22 cellular contexts compared by ENCODE assay signal in genomic region chr5:11801061-11801460, GRCh38.
"Had no signal": no experiment of that assay in that cellular context is flagged by ENCODE, and none has a peak within 500 bp of the region (broad histone marks: within the 10 kb centered on the region; RNA-seq: fewer than 3 reads in every experiment).

No MANE protein-coding gene starts in this region.

- H3K4me3 ChIP-seq: esophagus muscularis mucosa, left lung, lower lobe of right lung, neural progenitor cell, thoracic aorta had no signal

- DNase-seq: activated CD4-positive, alpha-beta T cell treated with anti-CD3 and anti-CD28 coated beads for 4 hours; activated CD4-positive, alpha-beta T cell treated with anti-CD3 and anti-CD28 coated beads, Interleukin-2, amount 50 U/mL, for 4 hours; activated CD4-positive, CD25-positive, alpha-beta regulatory T cell; activated naive CD4-positive, alpha-beta T cell; activated T-cell treated with anti-CD3 and anti-CD28 coated beads for 4 hours; activated T-cell treated with anti-CD3 and anti-CD28 coated beads, Interleukin-2, amount 50 U/mL, for 72 hours; caudate nucleus; cortex of kidney; left lung; lower lobe of right lung; mesenchymal stem cell; naive thymus-derived CD8-positive, alpha-beta T cell; occipital lobe; right cardiac atrium; stimulated activated CD4-positive, alpha-beta T cell treated with anti-CD3 and anti-CD28 coated beads, Interleukin-4, amount 100 ng/mL, for 24 hours; T-cell; trophoblast cell had no signal

- ATAC-seq: activated naive CD4-positive, alpha-beta T cell treated with anti-CD3 and anti-CD28 coated beads, Interleukin-2, amount 50 U/mL, for 72 hours; activated T-cell treated with anti-CD3 and anti-CD28 coated beads, Interleukin-2, amount 50 U/mL, for 72 hours; left lung; lower lobe of right lung; naive thymus-derived CD8-positive, alpha-beta T cell; right cardiac atrium; stimulated activated effector memory CD8-positive, alpha-beta T cell treated with anti-CD3 and anti-CD28 coated beads, Interleukin-12 subunit alpha, Interleukin-12 subunit beta, amount 100 ng/mL, for 72 hours; T-cell had no signal
